In the genomic region with DNA sequence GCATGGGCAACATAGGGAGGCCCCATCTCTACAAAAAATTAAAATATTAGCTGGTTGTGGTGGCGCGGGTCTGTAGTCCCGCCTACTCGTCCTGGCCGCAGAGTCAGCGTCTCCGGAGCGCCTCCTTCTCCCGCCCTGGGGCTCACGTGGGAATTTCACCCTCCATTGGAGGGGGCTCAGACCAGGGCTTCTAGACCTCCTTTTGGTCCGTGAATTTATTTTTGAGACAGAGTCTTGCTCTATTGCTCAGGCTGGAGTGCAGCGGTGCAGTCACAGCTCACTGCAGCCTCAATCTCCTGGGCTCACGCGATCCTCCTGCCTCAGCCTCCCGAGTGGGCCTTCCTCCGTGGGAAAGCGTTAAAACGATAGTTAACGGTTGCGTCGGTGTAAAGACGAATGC, we compare ENCODE assay signal across 8 cellular contexts. TPM values are rescaled to one million over a fixed set of nuclear protein-coding genes. Genes with fewer than 3 reads are reported as not detected.
A peak's percentile ranks its signal among the peaks of the same experiment; 100 is the strongest.
DNase-seq lines count a peak whose midpoint lies in the region; ATAC-seq and TF ChIP-seq lines count a peak whose summit lies in the region.

No MANE protein-coding gene starts in this region.

- no peak for TF ChIP-seq CTCF in VCaP (conservative IDR thresholded peaks at IDR 0.05)
- TF ChIP-seq CTCF in fibroblast of villous mesenchyme (IDR thresholded peaks at IDR 0.05; ENCODE audit: insufficient read depth, low read depth, low read length), result no peak
- no peak for TF ChIP-seq CTCF in osteocyte (IDR thresholded peaks at IDR 0.05)
- no peak for TF ChIP-seq CTCF in foreskin keratinocyte (conservative IDR thresholded peaks at IDR 0.05)

- H3K36me3 ChIP-seq in HUES64 (ENCODE audit: insufficient read depth, low read length), result peaks cover 22% of the 10 kb centered on the region

- H3K27me3 ChIP-seq in HUES64 (ENCODE audit: insufficient read depth, low read length), result no peaks in the 10 kb centered on the region
- H3K27me3 ChIP-seq in foreskin keratinocyte, result no peaks in the 10 kb centered on the region

- ATAC-seq in GM18870 (IDR thresholded peaks at IDR 0.05; ENCODE audit: unreplicated experiment) (no peak), foreskin keratinocyte (no peak)

- H3K4me1 Mint-ChIP-seq in osteocyte (ENCODE audit: unreplicated experiment), result peaks cover 22% of the 10 kb centered on the region

- H3K27ac ChIP-seq in HUES64 (ENCODE audit: low read depth, low read length), result peak overlapping the region; percentile 84; the same call in 1 of the 2 replicates
- peak overlapping the region; percentile 82 for H3K27ac ChIP-seq in VCaP
- no peak overlapping the region for H3K27ac ChIP-seq in foreskin keratinocyte

- H3K9ac ChIP-seq in HUES64 (ENCODE audit: low read depth, low read length), result peak overlapping the region; percentile 68

- peaks cover 14% of the 10 kb centered on the region for H3K4me1 ChIP-seq in HUES64 (ENCODE audit: insufficient read depth, low read length)
- H3K4me1 ChIP-seq in foreskin keratinocyte, result peaks cover 4% of the 10 kb centered on the region

- DNase-seq in EL (peak; percentile 67), fibroblast of villous mesenchyme (ENCODE audit: low read depth) (peak; percentile 62), osteocyte (ENCODE audit: extremely low spot score, unreplicated experiment) (peak; percentile 86), foreskin keratinocyte (no peak)
- no peak for DNase-seq in NK-92 treated with Interleukin-12 subunit alpha and Interleukin-12 subunit beta, amount 100 ng/mL, for 24 hours (lab: John Stamatoyannopoulos, UW)

- H3K27me3 Mint-ChIP-seq in osteocyte (ENCODE audit: unreplicated experiment), result no peaks in the 10 kb centered on the region

- H3K36me3 Mint-ChIP-seq in osteocyte (ENCODE audit: unreplicated experiment), result no peaks in the 10 kb centered on the region

- 6% methylated on average over 22 of the region's 22 CpGs for WGBS in HUES64

- H3K4me3 ChIP-seq in HUES64 (ENCODE audit: low read length) (peak overlapping the region; percentile 68), fibroblast of villous mesenchyme (ENCODE audit: low read depth, low read length) (peak overlapping the region; percentile 65)

- H3K4me3 Mint-ChIP-seq in osteocyte (ENCODE audit: unreplicated experiment), result peak overlapping the region; percentile 90

- H3K9me3 ChIP-seq in HUES64 (ENCODE audit: insufficient read depth, low read depth, low read length), result 0 out of 2 replicates have a peak, but pooled peaks cover 4% of the 10 kb centered on the region

- H3K27ac Mint-ChIP-seq in osteocyte (ENCODE audit: unreplicated experiment), result peak overlapping the region; percentile 92

- H3K9me3 Mint-ChIP-seq in osteocyte (ENCODE audit: unreplicated experiment), result no peaks in the 10 kb centered on the region

RNA-seq across cellular contexts. Expression of a gene that starts 0.4 kb away (rescaled TPM):
- 240 TPM for polyA plus RNA-seq in HUES64 (2013, experiment 1 of 2)
- polyA plus RNA-seq in HUES64 (2013, experiment 2 of 2), result 284 TPM
- 126 TPM in 2 replicates for total RNA-seq in fibroblast of villous mesenchyme
- total RNA-seq in osteocyte, result 148 and 157 TPM in 2 replicates
- 143 and 154 TPM in 2 replicates for total RNA-seq in foreskin keratinocyte
- polyA plus RNA-seq in foreskin keratinocyte, result 266 and 269 TPM in 2 replicates

RNA-seq across cellular contexts. Expression of a gene that starts 5.1 kb away (rescaled TPM):
- 12.8 TPM for polyA plus RNA-seq in HUES64 (2013, experiment 1 of 2)
- polyA plus RNA-seq in HUES64 (2013, experiment 2 of 2), result 15.0 TPM
- total RNA-seq in fibroblast of villous mesenchyme (11.6 and 16.0 TPM in 2 replicates), osteocyte (23.4 and 23.9 TPM in 2 replicates), foreskin keratinocyte (10.5 and 13.8 TPM in 2 replicates)
- 12.7 and 15.9 TPM in 2 replicates for polyA plus RNA-seq in foreskin keratinocyte

RNA-seq across cellular contexts. Expression of a gene that starts 14.8 kb away (rescaled TPM):
- polyA plus RNA-seq in HUES64 (2013, experiment 1 of 2), result 50.5 TPM
- polyA plus RNA-seq in HUES64 (2013, experiment 2 of 2), result 61.3 TPM
- total RNA-seq in fibroblast of villous mesenchyme, result 51.5 and 52.2 TPM in 2 replicates
- total RNA-seq in osteocyte, result 59.3 and 61.6 TPM in 2 replicates
- total RNA-seq in foreskin keratinocyte, result 37.7 and 44.5 TPM in 2 replicates
- 32.5 and 34.2 TPM in 2 replicates for polyA plus RNA-seq in foreskin keratinocyte

RNA-seq across cellular contexts. Expression of a gene that starts 26.3 kb away (rescaled TPM):
- 82.0 TPM for polyA plus RNA-seq in HUES64 (2013, experiment 1 of 2)
- 77.9 TPM for polyA plus RNA-seq in HUES64 (2013, experiment 2 of 2)
- 80.3 and 86.7 TPM in 2 replicates for total RNA-seq in fibroblast of villous mesenchyme
- total RNA-seq in osteocyte, result 71.7 and 74.3 TPM in 2 replicates
- 125 and 132 TPM in 2 replicates for total RNA-seq in foreskin keratinocyte
- 218 and 222 TPM in 2 replicates for polyA plus RNA-seq in foreskin keratinocyte

RNA-seq across cellular contexts. Expression of a gene that starts 28.8 kb away (rescaled TPM):
- 20.1 TPM for polyA plus RNA-seq in HUES64 (2013, experiment 1 of 2)
- polyA plus RNA-seq in HUES64 (2013, experiment 2 of 2), result 17.1 TPM
- total RNA-seq in fibroblast of villous mesenchyme, result 19.0 and 19.4 TPM in 2 replicates
- total RNA-seq in osteocyte, result 60.2 and 65.2 TPM in 2 replicates
- total RNA-seq in foreskin keratinocyte, result 14.9 and 15.1 TPM in 2 replicates
- polyA plus RNA-seq in foreskin keratinocyte, result 10.9 and 12.0 TPM in 2 replicates

Comparison
In these comparisons a context has a peak if more than half of its experiments do, and no peak if none do; other contexts are left out.
1. DNase-seq: peak in EL (single experiment), fibroblast of villous mesenchyme (single experiment) and osteocyte (single experiment); none in foreskin keratinocyte (0 of 2) and NK-92 treated with Interleukin-12 subunit alpha and Interleukin-12 subunit beta, amount 100 ng/mL, for 24 hours (single experiment).